In the genomic region with DNA sequence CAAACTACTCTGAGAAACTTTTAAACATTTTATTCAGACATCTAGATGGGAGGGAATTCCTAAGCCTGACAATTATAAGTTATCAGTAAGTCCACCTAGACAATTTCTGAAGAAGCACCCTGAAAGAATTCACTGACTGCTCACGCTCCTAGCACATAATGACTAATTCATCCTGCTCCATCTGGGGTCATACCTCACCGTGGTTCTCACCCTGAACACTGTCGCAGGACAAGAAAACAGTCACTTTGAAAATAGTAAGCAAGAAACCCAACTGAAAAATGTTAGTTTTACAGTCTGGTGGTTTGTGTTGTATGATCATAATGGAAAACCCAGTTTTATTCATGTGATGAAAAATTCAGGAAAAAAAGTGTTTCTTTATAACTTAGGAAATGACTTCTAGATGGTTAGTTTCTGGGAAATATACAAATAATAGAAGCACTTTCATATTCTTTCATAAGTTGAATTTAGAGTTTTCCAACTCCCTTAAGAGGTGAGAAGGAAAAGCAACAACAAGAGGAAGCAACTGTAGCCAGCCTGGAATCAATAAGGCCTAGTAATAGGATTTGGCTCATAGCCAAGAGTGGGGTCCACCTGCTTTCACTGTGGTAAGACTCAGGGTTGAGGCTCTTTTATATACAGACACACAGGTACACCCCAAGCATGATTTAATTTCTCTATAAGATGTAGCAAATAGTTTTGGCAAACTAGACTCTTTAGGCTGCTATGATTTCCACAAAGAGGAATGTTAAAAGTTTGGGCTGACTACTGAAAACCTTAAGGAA, we compare ENCODE assay signal across 8 cellular contexts.
DNase-seq lines count a peak whose midpoint lies in the region; ATAC-seq and TF ChIP-seq lines count a peak whose summit lies in the region.

No MANE protein-coding gene starts in this region.

- no peaks in the 10 kb centered on the region for H3K9me3 Mint-ChIP-seq in activated naive CD8-positive, alpha-beta T cell treated with anti-CD3 and anti-CD28 coated beads, Interleukin-2, amount 10 ng/mL, durations not matched to agents 7 days and 5 days

- H3K4me3 ChIP-seq in upper lobe of right lung, result no peak overlapping the region

- H3K36me3 Mint-ChIP-seq in activated naive CD8-positive, alpha-beta T cell treated with anti-CD3 and anti-CD28 coated beads, Interleukin-2, amount 10 ng/mL, durations not matched to agents 7 days and 5 days, result peaks cover 4% of the 10 kb centered on the region

- POLR2A ChIA-PET in activated naive CD8-positive, alpha-beta T cell treated with anti-CD3 and anti-CD28 coated beads, Interleukin-2, amount 10 ng/mL, durations not matched to agents 7 days and 5 days (lab: Charles Lee), result no interaction called here

- no peak for TF ChIP-seq CTCF in upper lobe of right lung (IDR thresholded peaks at IDR 0.05)

- peak overlapping the region; percentile 69 for H3K27ac Mint-ChIP-seq in activated naive CD8-positive, alpha-beta T cell treated with anti-CD3 and anti-CD28 coated beads, Interleukin-2, amount 10 ng/mL, durations not matched to agents 7 days and 5 days

- H3K27ac ChIP-seq in upper lobe of right lung, result no peak overlapping the region

- peaks cover 88% of the 10 kb centered on the region for H3K4me1 Mint-ChIP-seq in activated naive CD8-positive, alpha-beta T cell treated with anti-CD3 and anti-CD28 coated beads, Interleukin-2, amount 10 ng/mL, durations not matched to agents 7 days and 5 days

- H3K27me3 ChIP-seq in upper lobe of right lung, result no peaks in the 10 kb centered on the region

- DNase-seq in AG08395 (ENCODE audit: low spot score) (peak; percentile 34), upper lobe of right lung (no peak), putamen (ENCODE audit: low spot score) (no peak), inferior parietal cortex (ENCODE audit: extremely low spot score) (no peak)
- DNase-seq in activated naive CD8-positive, alpha-beta T cell treated with anti-CD3 and anti-CD28 coated beads, Interleukin-2, amount 10 ng/mL, durations not matched to agents 7 days and 5 days, result no peak
- DNase-seq in stimulated activated naive CD8-positive, alpha-beta T cell treated with anti-CD3 and anti-CD28 coated beads, Interleukin-15, Interleukin-2, amounts not matched to agents 100 U/mL and 50 U/mL, for 24 hours, result no peak

- no peaks in the 10 kb centered on the region for H3K27me3 Mint-ChIP-seq in activated naive CD8-positive, alpha-beta T cell treated with anti-CD3 and anti-CD28 coated beads, Interleukin-2, amount 10 ng/mL, durations not matched to agents 7 days and 5 days

- peak; percentile 56 for ATAC-seq in GM19035 (IDR thresholded peaks at IDR 0.05; ENCODE audit: unreplicated experiment)
- peak; percentile 42 for ATAC-seq in HG03558 (IDR thresholded peaks at IDR 0.05; ENCODE audit: extremely low read depth, unreplicated experiment)
- ATAC-seq in activated naive CD8-positive, alpha-beta T cell treated with anti-CD3 and anti-CD28 coated beads, Interleukin-2, amount 10 ng/mL, durations not matched to agents 7 days and 5 days (ENCODE audit: low read depth), result peak; percentile 59
- peak; percentile 82 for ATAC-seq in stimulated activated naive CD8-positive, alpha-beta T cell treated with anti-CD3 and anti-CD28 coated beads, Interleukin-15, Interleukin-2, amounts not matched to agents 100 U/mL and 50 U/mL, for 24 hours
- no peak for ATAC-seq in upper lobe of right lung

- intact Hi-C loops in upper lobe of right lung (cut with DNase I), result no loop called here

- peaks cover 23% of the 10 kb centered on the region for H3K4me1 ChIP-seq in upper lobe of right lung

- no peaks in the 10 kb centered on the region for H3K9me3 ChIP-seq in upper lobe of right lung

- H3K36me3 ChIP-seq in upper lobe of right lung, result no peaks in the 10 kb centered on the region

- H3K4me3 Mint-ChIP-seq in activated naive CD8-positive, alpha-beta T cell treated with anti-CD3 and anti-CD28 coated beads, Interleukin-2, amount 10 ng/mL, durations not matched to agents 7 days and 5 days, result peak overlapping the region; percentile 64
